In genomic region chr11:130865091-130865771, GRCh38 we compare ENCODE assay signal across 18 cellular contexts. TPM values are rescaled to one million over a fixed set of nuclear protein-coding genes. Genes with fewer than 3 reads are reported as not detected.
A peak's percentile ranks its signal among the peaks of the same experiment; 100 is the strongest.
DNase-seq lines count a peak whose midpoint lies in the region; ATAC-seq and TF ChIP-seq lines count a peak whose summit lies in the region.
"Had no signal": no experiment of that assay in that cellular context is flagged by ENCODE, and none has a peak within 500 bp of the region (broad histone marks: within the 10 kb centered on the region; RNA-seq: fewer than 3 reads in every experiment).

No MANE protein-coding gene starts in this region.

- TF ChIP-seq CTCF in AG10803 (conservative IDR thresholded peaks at IDR 0.05; ENCODE audit: low read length) (no peak), ascending aorta (IDR thresholded peaks at IDR 0.05) (no peak), left ventricle myocardium inferior (IDR thresholded peaks at IDR 0.05; ENCODE audit: borderline replicate concordance) (no peak), nephron progenitor cell (IDR thresholded peaks at IDR 0.05) (no peak), prostate gland (IDR thresholded peaks at IDR 0.05) (no peak)

- DNase-seq in AG10803 (ENCODE audit: low read depth) (peak; percentile 45), ascending aorta (ENCODE audit: low spot score in 2 of 2) (peak; percentile 31 to 84), left ventricle myocardium inferior (peak; percentile 53), nephron progenitor cell (peak; percentile 29), prostate gland (ENCODE audit: low spot score) (no peak)
- no peak for DNase-seq in activated CD4-positive, alpha-beta T cell treated with anti-CD3 and anti-CD28 coated beads, Interleukin-2, amount 50 U/mL, for 4 hours
- no peak for DNase-seq in activated CD4-positive, alpha-beta T cell treated with anti-CD3 and anti-CD28 coated beads, Interleukin-2, amount 10 ng/mL, durations not matched to agents 7 days and 5 days
- DNase-seq: activated CD4-positive, alpha-beta T cell treated with anti-CD3 and anti-CD28 coated beads for 1 hour; activated CD8-positive, alpha-beta memory T cell treated with anti-CD3 and anti-CD28 coated beads, Interleukin-2, amount 50 U/mL, for 4 hours; activated naive CD4-positive, alpha-beta T cell treated with anti-CD3 and anti-CD28 coated beads, Interleukin-2, amount 10 ng/mL, durations not matched to agents 7 days and 5 days; CD8-positive, alpha-beta T cell; hypothalamus; left lung; NCI-H1694; stimulated activated naive CD8-positive, alpha-beta T cell treated with anti-CD3 and anti-CD28 coated beads, Interleukin-15, amount 100 ng/mL, for 72 hours had no signal

- H3K27me3 ChIP-seq in ascending aorta, result no peaks in the 10 kb centered on the region
- no peaks in the 10 kb centered on the region for H3K27me3 ChIP-seq in left ventricle myocardium inferior (ENCODE audit: low read depth)
- H3K27me3 ChIP-seq in prostate gland (replicated peaks; ENCODE audit: insufficient read depth), result no peaks in the 10 kb centered on the region
- H3K27me3 ChIP-seq: left lung had no signal

- H3K27ac ChIP-seq in ascending aorta, result peak overlapping the region; percentile 89 to 90
- H3K27ac ChIP-seq in left ventricle myocardium inferior (replicated peaks), result peak overlapping the region; percentile 91
- H3K27ac ChIP-seq in prostate gland, result no peak overlapping the region
- H3K27ac ChIP-seq: left lung had no signal

- peaks cover 13 to 44% of the 10 kb centered on the region in 2 donors for H3K4me1 ChIP-seq in ascending aorta
- peaks cover 40% of the 10 kb centered on the region for H3K4me1 ChIP-seq in left ventricle myocardium inferior
- no peaks in the 10 kb centered on the region for H3K4me1 ChIP-seq in prostate gland (replicated peaks)
- H3K4me1 ChIP-seq: left lung had no signal

- POLR2A ChIA-PET in activated CD4-positive, alpha-beta T cell treated with anti-CD3 and anti-CD28 coated beads, Interleukin-2, amount 10 ng/mL, durations not matched to agents 7 days and 5 days (lab: Charles Lee), result no interaction called here

- CTCF ChIA-PET in activated CD4-positive, alpha-beta T cell treated with anti-CD3 and anti-CD28 coated beads, Interleukin-2, amount 10 ng/mL, durations not matched to agents 7 days and 5 days (lab: Charles Lee), result interaction anchor here (1.7 to 7.1 kb wide), 2 partner anchors 17 to 432 kb away, joined by 3 to 81 read pairs; no protein-coding TSS in a partner anchor

- H3K4me3 ChIP-seq in AG10803 (ENCODE audit: low read length) (no peak overlapping the region), ascending aorta (no peak overlapping the region), left ventricle myocardium inferior (no peak overlapping the region), prostate gland (no peak overlapping the region)
- H3K4me3 ChIP-seq: left lung had no signal

- peaks cover 39% of the 10 kb centered on the region for H3K4me1 Mint-ChIP-seq in nephron progenitor cell
- H3K4me1 Mint-ChIP-seq in activated CD4-positive, alpha-beta T cell treated with anti-CD3 and anti-CD28 coated beads, Interleukin-2, amount 10 ng/mL, durations not matched to agents 7 days and 5 days, result no peaks in the 10 kb centered on the region
- H3K4me1 Mint-ChIP-seq: activated naive CD4-positive, alpha-beta T cell treated with anti-CD3 and anti-CD28 coated beads, Interleukin-2, amount 10 ng/mL, durations not matched to agents 7 days and 5 days had no signal

- H3K36me3 ChIP-seq in ascending aorta, result no peaks in the 10 kb centered on the region
- H3K36me3 ChIP-seq in left ventricle myocardium inferior, result no peaks in the 10 kb centered on the region
- no peaks in the 10 kb centered on the region for H3K36me3 ChIP-seq in prostate gland

- no peaks in the 10 kb centered on the region for H3K9me3 Mint-ChIP-seq in nephron progenitor cell
- no peaks in the 10 kb centered on the region for H3K9me3 Mint-ChIP-seq in activated CD4-positive, alpha-beta T cell treated with anti-CD3 and anti-CD28 coated beads, Interleukin-2, amount 10 ng/mL, durations not matched to agents 7 days and 5 days
- H3K9me3 Mint-ChIP-seq: activated naive CD4-positive, alpha-beta T cell treated with anti-CD3 and anti-CD28 coated beads, Interleukin-2, amount 10 ng/mL, durations not matched to agents 7 days and 5 days; brain; CD8-positive, alpha-beta T cell; stimulated activated naive CD8-positive, alpha-beta T cell treated with anti-CD3 and anti-CD28 coated beads, Interleukin-15, amount 100 ng/mL, for 72 hours; T-helper 2 cell treated with Interferon-gamma antibody and Interleukin-4, amounts not matched to agents 5 μg/mL and 100 μg/mL, for 36 hours had no signal

- intact Hi-C loops in ascending aorta (cut with DNase I) (loop anchor here (10.0 kb wide), 1 partner anchor 550 kb away; the partner anchor contains the start of gene ZBTB44), left ventricle myocardium inferior (cut with micrococcal nuclease) (no loop called here), prostate gland (cut with DNase I) (no loop called here)

- H3K9me3 ChIP-seq in ascending aorta (no peaks in the 10 kb centered on the region), left ventricle myocardium inferior (replicated peaks) (no peaks in the 10 kb centered on the region), prostate gland (no peaks in the 10 kb centered on the region)
- H3K9me3 ChIP-seq: left lung had no signal

- H3K4me3 Mint-ChIP-seq in nephron progenitor cell, result no peak overlapping the region
- H3K4me3 Mint-ChIP-seq in activated CD4-positive, alpha-beta T cell treated with anti-CD3 and anti-CD28 coated beads, Interleukin-2, amount 10 ng/mL, durations not matched to agents 7 days and 5 days, result no peak overlapping the region
- H3K4me3 Mint-ChIP-seq: activated naive CD4-positive, alpha-beta T cell treated with anti-CD3 and anti-CD28 coated beads, Interleukin-2, amount 10 ng/mL, durations not matched to agents 7 days and 5 days; brain; CD8-positive, alpha-beta T cell; stimulated activated naive CD8-positive, alpha-beta T cell treated with anti-CD3 and anti-CD28 coated beads, Interleukin-15, amount 100 ng/mL, for 72 hours; T-helper 2 cell treated with Interferon-gamma antibody and Interleukin-4, amounts not matched to agents 5 μg/mL and 100 μg/mL, for 36 hours had no signal

- ATAC-seq in GM21423 (IDR thresholded peaks at IDR 0.05; ENCODE audit: unreplicated experiment), result no peak
- ATAC-seq: CD8-positive, alpha-beta T cell; left lung; stimulated activated naive CD8-positive, alpha-beta T cell treated with anti-CD3 and anti-CD28 coated beads, Interleukin-15, amount 100 ng/mL, for 72 hours had no signal

- 75% methylated on average over 11 of the region's 11 CpGs for WGBS in prostate gland

- TF ChIP-seq POLR2A in prostate gland (IDR thresholded peaks at IDR 0.05), result no peak

- H3K27ac Mint-ChIP-seq in nephron progenitor cell, result peak overlapping the region; percentile 86
- H3K27ac Mint-ChIP-seq in activated CD4-positive, alpha-beta T cell treated with anti-CD3 and anti-CD28 coated beads, Interleukin-2, amount 10 ng/mL, durations not matched to agents 7 days and 5 days, result no peak overlapping the region
- H3K27ac Mint-ChIP-seq: activated naive CD4-positive, alpha-beta T cell treated with anti-CD3 and anti-CD28 coated beads, Interleukin-2, amount 10 ng/mL, durations not matched to agents 7 days and 5 days; CD8-positive, alpha-beta T cell; T-helper 2 cell treated with Interferon-gamma antibody and Interleukin-4, amounts not matched to agents 5 μg/mL and 100 μg/mL, for 36 hours had no signal

- peaks cover 5% of the 10 kb centered on the region for H3K36me3 Mint-ChIP-seq in nephron progenitor cell (ENCODE audit: low read depth)
- peaks cover 4% of the 10 kb centered on the region for H3K36me3 Mint-ChIP-seq in activated CD4-positive, alpha-beta T cell treated with anti-CD3 and anti-CD28 coated beads, Interleukin-2, amount 10 ng/mL, durations not matched to agents 7 days and 5 days (ENCODE audit: low read depth)

- H3K27me3 Mint-ChIP-seq in nephron progenitor cell (ENCODE audit: low read depth, poor library complexity), result peaks cover 3% of the 10 kb centered on the region
- H3K27me3 Mint-ChIP-seq in activated CD4-positive, alpha-beta T cell treated with anti-CD3 and anti-CD28 coated beads, Interleukin-2, amount 10 ng/mL, durations not matched to agents 7 days and 5 days, result no peaks in the 10 kb centered on the region
- H3K27me3 Mint-ChIP-seq: activated naive CD4-positive, alpha-beta T cell treated with anti-CD3 and anti-CD28 coated beads, Interleukin-2, amount 10 ng/mL, durations not matched to agents 7 days and 5 days; brain had no signal

RNA-seq across cellular contexts. Expression of gene SNX19, which starts 51.0 kb away (rescaled TPM):
- 137 TPM for total RNA-seq in ascending aorta
- 56.0 TPM for total RNA-seq in left ventricle myocardium inferior
- total RNA-seq in prostate gland, result 100 to 1,000 TPM in 1 of 2 donors, 10 to 100 TPM in 1; 87.7 to 115 TPM
- 10 to 100 TPM; 41.7 to 43.7 TPM for total RNA-seq in activated CD4-positive, alpha-beta T cell treated with anti-CD3 and anti-CD28 coated beads, Interleukin-2, amount 10 ng/mL, durations not matched to agents 7 days and 5 days

Comparison
In these comparisons a context has a peak if more than half of its experiments do, and no peak if none do; other contexts are left out.
1. DNase-seq: peak in AG10803 (single experiment), ascending aorta (2 of 2), left ventricle myocardium inferior (single experiment) and nephron progenitor cell (single experiment); none in activated CD4-positive, alpha-beta T cell treated with anti-CD3 and anti-CD28 coated beads, Interleukin-2, amount 50 U/mL, for 4 hours (0 of 2), prostate gland (single experiment) and activated CD4-positive, alpha-beta T cell treated with anti-CD3 and anti-CD28 coated beads, Interleukin-2, amount 10 ng/mL, durations not matched to agents 7 days and 5 days (single experiment).
2. H3K27ac ChIP-seq: peak in ascending aorta (2 of 2) and left ventricle myocardium inferior (single experiment); none in prostate gland (0 of 2).